Comparison of ENCODE assay signal across 1 cellular context in genomic region chr12:3604750-3605638, GRCh38.
TF ChIP-seq lines count a peak whose summit lies in the region.

No MANE protein-coding gene starts in this region.

TF ChIP-seq in H1, 55 proteins besides CTCF, POLR2A, EP300 and RAD21 (continued from another document):
- TF ChIP-seq CHD7 (IDR thresholded peaks at IDR 0.05; ENCODE audit: insufficient replicate concordance, low read length) (no peak), SP1 (IDR thresholded peaks at IDR 0.05; ENCODE audit: low read depth, low read length) (0 out of 2 replicates have a peak, but pooled peaks have one; percentile 20), ASH2L (IDR thresholded peaks at IDR 0.05; ENCODE audit: low read length) (peak; percentile 65), MAFK (IDR thresholded peaks at IDR 0.05; ENCODE audit: low read depth, low read length) (no peak), SUZ12 (IDR thresholded peaks at IDR 0.05; ENCODE audit: low read length) (peak; percentile 54; the same call in 1 of the 2 replicates), CTBP2 (IDR thresholded peaks at IDR 0.05; ENCODE audit: borderline replicate concordance, insufficient read depth, insufficient read length, low read length) (peak; percentile 95), RFX5 (IDR thresholded peaks at IDR 0.05; ENCODE audit: borderline replicate concordance, low read depth, low read length) (no peak), BACH1 (IDR thresholded peaks at IDR 0.05; ENCODE audit: low read length) (no peak), TBP (IDR thresholded peaks at IDR 0.05; ENCODE audit: low read depth, low read length) (no peak), TCF12 (IDR thresholded peaks at IDR 0.05; ENCODE audit: low read depth, low read length) (peak; percentile 65; the same call in 1 of the 2 replicates)
TF ChIP-seq in H1: peak in this region for 8.
